ENCODE assay signal across 33 cellular contexts in the genomic region with DNA sequence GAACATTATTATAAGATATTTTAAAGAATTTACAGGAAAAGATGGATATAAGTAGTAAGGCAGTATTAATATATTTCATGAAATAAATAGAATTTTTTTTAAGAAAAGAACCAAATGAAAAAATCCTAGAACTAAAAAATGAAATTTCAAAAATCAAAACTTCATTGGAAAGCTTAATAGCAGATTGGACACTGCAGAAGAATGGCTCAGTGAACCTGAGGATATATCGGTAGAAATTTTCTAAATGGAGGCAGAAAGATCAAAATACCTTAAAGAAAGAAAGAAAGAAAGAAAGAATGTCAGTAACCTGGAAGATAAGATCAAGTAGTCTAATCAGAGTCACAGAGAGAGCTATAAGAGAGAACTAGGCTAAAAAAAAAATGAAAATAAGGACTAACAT.
"Had no signal": no experiment of that assay in that cellular context is flagged by ENCODE, and none has a peak within 500 bp of the region (broad histone marks: within the 10 kb centered on the region; RNA-seq: fewer than 3 reads in every experiment).

No MANE protein-coding gene starts in this region.

- H3K4me3 ChIP-seq: adrenal gland, body of pancreas, breast epithelium had no signal

- H3K9me3 ChIP-seq: adrenal gland, body of pancreas had no signal

- FAIRE-seq: astrocyte, TTC549 had no signal

- H3K27ac ChIP-seq: adrenal gland, body of pancreas, brain microvascular endothelial cell, breast epithelium, VCaP had no signal

- H3K27me3 ChIP-seq: adrenal gland, body of pancreas, brain microvascular endothelial cell, breast epithelium had no signal

- DNase-seq: activated B cell treated with CpG ODN at 0.5 μM for 24 hours; activated CD4-positive, alpha-beta memory T cell treated with anti-CD3 and anti-CD28 coated beads for 36 hours; activated CD4-positive, alpha-beta T cell treated with anti-CD3 and anti-CD28 coated beads for 4 hours; activated CD4-positive, alpha-beta T cell treated with anti-CD3 and anti-CD28 coated beads, Interleukin-2, amount 10 ng/mL, durations not matched to agents 24 days and 14 days; activated CD4-positive, alpha-beta T cell treated with anti-CD3 and anti-CD28 coated beads, Interleukin-2, amount 50 U/mL, for 1 hour; activated CD4-positive, alpha-beta T cell treated with anti-CD3 and anti-CD28 coated beads, Interleukin-2, amount 50 U/mL, for 4 hours; activated CD4-positive, CD25-positive, alpha-beta regulatory T cell treated with anti-CD3 and anti-CD28 coated beads, Interleukin-2, amount 50 U/mL, for 72 hours; activated CD8-positive, alpha-beta memory T cell treated with anti-CD3 and anti-CD28 coated beads, Interleukin-2, amount 50 U/mL, for 4 hours; activated CD8-positive, alpha-beta T cell treated with anti-CD3 and anti-CD28 coated beads for 36 hours; activated effector memory CD4-positive, alpha-beta T cell treated with anti-CD3 and anti-CD28 coated beads, Interleukin-2, amount 50 U/mL, for 16 hours; activated gamma-delta T cell treated with Interleukin-2 at 50 U/mL for 16 hours; activated naive CD4-positive, alpha-beta T cell; activated naive CD4-positive, alpha-beta T cell treated with anti-CD3 and anti-CD28 coated beads for 36 hours; activated naive CD4-positive, alpha-beta T cell treated with anti-CD3 and anti-CD28 coated beads, Interleukin-2, amount 50 U/mL, for 16 hours; activated naive CD8-positive, alpha-beta T cell treated with anti-CD3 and anti-CD28 coated beads for 36 hours; activated T-cell treated with anti-CD3 and anti-CD28 coated beads for 4 hours; activated T-cell treated with anti-CD3 and anti-CD28 coated beads, Interleukin-2, amount 50 U/mL, for 1 hour; activated T-cell treated with anti-CD3 and anti-CD28 coated beads, Interleukin-2, amount 50 U/mL, for 4 hours; activated T-cell treated with anti-CD3 and anti-CD28 coated beads, Interleukin-2, amount 50 U/mL, for 72 hours; adrenal gland; amniotic stem cell; aorta; body of pancreas; brain microvascular endothelial cell; central memory CD4-positive, alpha-beta T cell; T-helper 2 cell; T-helper 9 cell had no signal

- H3K4me1 ChIP-seq: adrenal gland, breast epithelium had no signal

- H3K36me3 ChIP-seq: adrenal gland, brain microvascular endothelial cell, breast epithelium had no signal

- ATAC-seq: activated CD8-positive, alpha-beta T cell treated with anti-CD3 and anti-CD28 coated beads for 36 hours; activated naive CD4-positive, alpha-beta T cell treated with anti-CD3 and anti-CD28 coated beads, Interleukin-2, amount 50 U/mL, for 72 hours; activated T-cell treated with anti-CD3 and anti-CD28 coated beads, Interleukin-2, amount 50 U/mL, for 4 hours; activated T-cell treated with anti-CD3 and anti-CD28 coated beads, Interleukin-2, amount 50 U/mL, for 72 hours; activated T-helper 17 cell treated with anti-CD3 and anti-CD28 coated beads, Interleukin-2, amount 50 U/mL, for 72 hours; body of pancreas had no signal
